20 cellular contexts compared by ENCODE assay signal in the genomic region with DNA sequence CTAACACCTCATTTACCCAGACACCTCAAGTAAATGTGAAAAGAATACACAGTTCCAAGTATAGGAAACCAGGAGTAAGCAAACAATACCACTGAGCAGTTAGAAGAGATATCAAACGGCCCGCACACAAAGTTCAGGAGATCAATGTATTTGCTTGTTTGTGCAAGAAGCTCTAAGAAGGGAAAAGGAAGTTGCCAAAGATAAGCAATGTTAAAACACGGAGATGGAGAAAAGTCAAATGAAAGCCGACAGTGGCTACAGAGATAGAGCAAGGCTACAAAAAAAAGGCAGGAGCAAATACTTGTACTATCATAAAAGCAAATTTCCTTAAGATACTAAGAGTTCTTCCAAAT.
"Had no signal": no experiment of that assay in that cellular context is flagged by ENCODE, and none has a peak within 500 bp of the region (broad histone marks: within the 10 kb centered on the region; RNA-seq: fewer than 3 reads in every experiment).

No MANE protein-coding gene starts in this region.

- H3K4me3 ChIP-seq: body of pancreas, coronary artery, SK-N-MC, tibial artery, vagina had no signal

- DNase-seq: activated CD4-positive, alpha-beta T cell treated with anti-CD3 and anti-CD28 coated beads, Interleukin-2, amount 50 U/mL, for 4 hours; activated CD4-positive, CD25-positive, alpha-beta regulatory T cell; activated T-cell treated with anti-CD3 and anti-CD28 coated beads for 4 hours; amygdala; body of pancreas; caudate nucleus; foreskin fibroblast; glutamatergic neuron; naive B cell; nucleus accumbens; posterior cingulate gyrus; retina; stimulated activated CD4-positive, alpha-beta T cell treated with anti-CD3 and anti-CD28 coated beads, Interleukin-2, amount 100 ng/mL, for 48 hours; T-helper 1 cell; tibial artery had no signal

- H3K27me3 ChIP-seq: body of pancreas, tibial artery, vagina had no signal

- ATAC-seq: body of pancreas; stimulated activated memory B cell treated with anti-CD40 and anti-IgM and Interleukin-4, amounts not matched to agents 10 μg/mL and 1 μg/mL and 100 μg/mL, for 72 hours had no signal

- H3K9me3 Mint-ChIP-seq: naive B cell; stimulated activated memory B cell treated with anti-CD40 and anti-IgM and Interleukin-4, amounts not matched to agents 10 μg/mL and 1 μg/mL and 100 μg/mL, for 72 hours had no signal

- H3K4me3 Mint-ChIP-seq: activated naive CD8-positive, alpha-beta T cell; naive B cell; stimulated activated memory B cell treated with anti-CD40 and anti-IgM and Interleukin-4, amounts not matched to agents 10 μg/mL and 1 μg/mL and 100 μg/mL, for 72 hours had no signal

- H3K4me1 ChIP-seq: body of pancreas, tibial artery, vagina had no signal

- H3K27me3 Mint-ChIP-seq: activated naive CD8-positive, alpha-beta T cell; naive B cell; stimulated activated memory B cell treated with anti-CD40 and anti-IgM and Interleukin-4, amounts not matched to agents 10 μg/mL and 1 μg/mL and 100 μg/mL, for 72 hours had no signal

- H3K27ac ChIP-seq: body of pancreas, coronary artery, SK-N-MC, tibial artery, vagina had no signal

- H3K9me3 ChIP-seq: body of pancreas, tibial artery, vagina had no signal

- H3K27ac Mint-ChIP-seq: activated naive CD8-positive, alpha-beta T cell; stimulated activated memory B cell treated with anti-CD40 and anti-IgM and Interleukin-4, amounts not matched to agents 10 μg/mL and 1 μg/mL and 100 μg/mL, for 72 hours had no signal
